Comparison of ENCODE assay signal across 21 cellular contexts in genomic region chr3:99829844-99830243, GRCh38. TPM values are rescaled to one million over a fixed set of nuclear protein-coding genes. Genes with fewer than 3 reads are reported as not detected.
DNase-seq lines count a peak whose midpoint lies in the region; ATAC-seq, FAIRE-seq and TF ChIP-seq lines count a peak whose summit lies in the region.
"Had no signal": no experiment of that assay in that cellular context is flagged by ENCODE, and none has a peak within 500 bp of the region (broad histone marks: within the 10 kb centered on the region; RNA-seq: fewer than 3 reads in every experiment).

No MANE protein-coding gene starts in this region.

- H2AFZ ChIP-seq in IMR-90 (replicated peaks; ENCODE audit: low read length, poor library complexity) = no peak overlapping the region
- no peak overlapping the region for H2AFZ ChIP-seq in K562 (ENCODE audit: low read depth, low read length)
- no peak overlapping the region for H2AFZ ChIP-seq in Karpas-422 (ENCODE audit: low read length)

- DNase-seq in A549 (ENCODE audit: low read depth in 1 of 2, low spot score in 1 of 2) (no peak), IMR-90 (no peak), K562 (ENCODE audit: extremely low read depth in 1 of 4, low spot score in 3 of 4) (no peak), NCI-H2171 (lab: John Stamatoyannopoulos, UW) (no peak), inferior parietal cortex (ENCODE audit: extremely low spot score) (no peak), Karpas-422 (no peak)
- DNase-seq: 8988T; AML-193; Caco-2; Calu3; CD4-positive, alpha-beta T cell; CD8-positive, alpha-beta T cell; DMS79 treated with DMSO at 0.1 percent for 48 hours; GF-D8 had no signal

- H2AK5ac ChIP-seq in IMR-90 (ENCODE audit: low read depth, low read length) = no peak overlapping the region

- BruUV-seq in IMR-90 (replicated peaks; lab: Mats Ljungman, UMichigan) = no TSS peak
- BruUV-seq in K562 (replicated peaks; lab: Mats Ljungman, UMichigan) = no TSS peak

- CTCF ChIA-PET in A549 (lab: Yijun Ruan, JAX) = interaction anchor here (1.0 to 8.4 kb wide), 4 partner anchors 9 to 437 kb away, joined by 3 to 118 read pairs (median 8); no protein-coding TSS in a partner anchor
- CTCF ChIA-PET in IMR-90 (lab: Yijun Ruan, JAX) = no interaction called here
- CTCF ChIA-PET in K562 (lab: Yijun Ruan, JAX; ENCODE audit: low intra/inter-chr PET ratio) = no interaction called here

- FAIRE-seq in A549 (lab: Jason Lieb, UNC) = no peak
- no peak for FAIRE-seq in K562 (lab: Jason Lieb, UNC)
- FAIRE-seq: A204.1, D721Med, G401.6, GM12891, GM19239 had no signal

- POLR2A ChIA-PET in A549 (lab: Yijun Ruan, JAX) (no interaction called here), IMR-90 (lab: Charles Lee; ENCODE audit: unreplicated experiment) (no interaction called here), K562 (lab: Yijun Ruan, JAX) (no interaction called here)

- no peak overlapping the region for H2BK20ac ChIP-seq in IMR-90 (ENCODE audit: low read depth, low read length)

- WGBS in A549 (ENCODE audit: missing lambda C conversion rate) = 85% methylated on average over 3 of the region's 3 CpGs
- WGBS in IMR-90 (ENCODE audit: extremely low coverage in 2 of 2, insufficient read length in 1 of 2), 2 experiments = no CpG with 5 or more reads among the region's 3 CpGs
- 83% methylated on average over 3 of the region's 3 CpGs for WGBS in K562 (ENCODE audit: insufficient coverage, low coverage, missing lambda C conversion rate)

- no peak for TF ChIP-seq RAD21 in A549 (conservative IDR thresholded peaks at IDR 0.05 in 1 of 2, IDR thresholded peaks at IDR 0.05 in 1 of 2)
- no peak for TF ChIP-seq RAD21 in IMR-90 (IDR thresholded peaks at IDR 0.05; ENCODE audit: low read length)
- no peak for TF ChIP-seq RAD21 in K562 (CRISPR knock-in tag; conservative IDR thresholded peaks at IDR 0.05 in 1 of 2, IDR thresholded peaks at IDR 0.05 in 1 of 2)

- H3K4me3 ChIP-seq in A549 (no peak overlapping the region), IMR-90 (ENCODE audit: insufficient read depth, low read depth, low read length) (no peak overlapping the region), K562 (no peak overlapping the region), Karpas-422 (ENCODE audit: low read length) (no peak overlapping the region)
- H3K4me3 ChIP-seq: BLaER1 treated with 17β-estradiol and CSF1 and Interleukin-3, amounts not matched to agents 10 nM and 100 nM had no signal

- TF ChIP-seq CTCF in A549 (IDR thresholded peaks at IDR 0.05) (no peak), IMR-90 (conservative IDR thresholded peaks at IDR 0.05; ENCODE audit: low read depth, low read length) (no peak), K562 (IDR thresholded peaks at IDR 0.05 in 2 of 3, conservative IDR thresholded peaks at IDR 0.05 in 1 of 3; ENCODE audit: insufficient read depth in 2 of 3, low read depth in 1 of 3, low read length in 3 of 3) (no peak)

- no peak overlapping the region for H2BK15ac ChIP-seq in IMR-90 (ENCODE audit: low read depth, low read length)

- no peak overlapping the region for H4K5ac ChIP-seq in IMR-90 (ENCODE audit: low read depth, low read length)

- no peak overlapping the region for H3K23ac ChIP-seq in IMR-90 (ENCODE audit: low read depth, low read length)

- H3K4me2 ChIP-seq in A549 (no peak overlapping the region), IMR-90 (ENCODE audit: low read depth, low read length) (no peak overlapping the region), K562 (ENCODE audit: insufficient read depth, low read length) (no peak overlapping the region), Karpas-422 (ENCODE audit: low read depth, low read length, poor library complexity, severe bottlenecking) (no peak overlapping the region)
- H3K4me2 ChIP-seq: BLaER1 treated with 17β-estradiol and CSF1 and Interleukin-3, amounts not matched to agents 10 nM and 100 nM had no signal

- peaks cover 15 to 29% of the 10 kb centered on the region in 2 experiments for H3K79me1 ChIP-seq in IMR-90 (ENCODE audit: low read depth in 1 of 2, low read length in 2 of 2)

- H3K9ac ChIP-seq in IMR-90 (ENCODE audit: low read depth, low read length) = no peak overlapping the region
- no peak overlapping the region for H3K9ac ChIP-seq in K562 (ENCODE audit: insufficient read depth in 1 of 2, low read depth in 2 of 2, low read length in 2 of 2)
- no peak overlapping the region for H3K9ac ChIP-seq in Karpas-422 (ENCODE audit: low read length)
- H3K9ac ChIP-seq: BLaER1 treated with 17β-estradiol and CSF1 and Interleukin-3, amounts not matched to agents 10 nM and 100 nM had no signal

- ATAC-seq in A549 = no peak
- no peak for ATAC-seq in IMR-90 (ENCODE audit: low read depth)
- ATAC-seq in K562 = no peak
- ATAC-seq: CD8-positive, alpha-beta T cell had no signal

- no peak overlapping the region for H4K8ac ChIP-seq in IMR-90 (ENCODE audit: low read depth in 2 of 2, low read length in 2 of 2)

- H3K9me3 ChIP-seq in A549 (no peaks in the 10 kb centered on the region), IMR-90 (ENCODE audit: control insufficient read depth, insufficient read depth, low read length) (no peaks in the 10 kb centered on the region), K562 (replicated peaks; ENCODE audit: control insufficient read depth, insufficient read depth, low read depth, low read length) (no peaks in the 10 kb centered on the region), Karpas-422 (ENCODE audit: low read length) (no peaks in the 10 kb centered on the region)
- H3K9me3 ChIP-seq: BLaER1 treated with 17β-estradiol and CSF1 and Interleukin-3, amounts not matched to agents 10 nM and 100 nM; Caco-2 had no signal

- H3K9me1 ChIP-seq in IMR-90 (ENCODE audit: insufficient read depth, low read length) (peaks cover 5% of the 10 kb centered on the region; the same call in 1 of the 2 replicates), K562 (ENCODE audit: control insufficient read depth, insufficient read depth, low read length) (no peaks in the 10 kb centered on the region)

- H4K91ac ChIP-seq in IMR-90 (ENCODE audit: insufficient read depth, low read depth, low read length) = no peak overlapping the region

- H3K4ac ChIP-seq in IMR-90 (ENCODE audit: low read depth, low read length) = no peak overlapping the region

- H3K9me2 ChIP-seq in Karpas-422 (replicated peaks; ENCODE audit: insufficient read depth, low read length) = no peaks in the 10 kb centered on the region

- H2BK120ac ChIP-seq in IMR-90 (ENCODE audit: low read depth, low read length) = no peak overlapping the region

- intact Hi-C loops in IMR-90 (cut with micrococcal nuclease) (loop anchor here (10.0 kb wide), 1 partner anchor 555 kb away; no protein-coding TSS in a partner anchor), K562 (cut with micrococcal nuclease) (no loop called here)

- no peak overlapping the region for H2AK9ac ChIP-seq in IMR-90 (replicated peaks; ENCODE audit: low read depth, low read length, poor library complexity)

- TF ChIP-seq EP300 in A549 (IDR thresholded peaks at IDR 0.05) (no peak), K562 (IDR thresholded peaks at IDR 0.05; ENCODE audit: low read length) (no peak)

- H3K18ac ChIP-seq in IMR-90 (ENCODE audit: low read depth, low read length) = no peak overlapping the region

- H3K56ac ChIP-seq in IMR-90 (ENCODE audit: extremely low read depth, insufficient read depth, low read length) = no peak overlapping the region

- no peak overlapping the region for H3K14ac ChIP-seq in IMR-90 (replicated peaks; ENCODE audit: low read depth, low read length)

- H3K4me1 ChIP-seq in A549 = peaks cover 9% of the 10 kb centered on the region
- peaks cover 2% of the 10 kb centered on the region; the same call in 1 of the 2 replicates for H3K4me1 ChIP-seq in IMR-90 (ENCODE audit: control insufficient read depth, insufficient read depth, low read length)
- no peaks in the 10 kb centered on the region; a peak in 2 of 5 replicates for H3K4me1 ChIP-seq in K562 (replicated peaks in 1 of 2; ENCODE audit: control insufficient read depth in 2 of 2, insufficient read depth in 2 of 2, low read length in 2 of 2)
- 0 out of 2 replicates have a peak, but pooled peaks cover 2% of the 10 kb centered on the region for H3K4me1 ChIP-seq in Karpas-422 (ENCODE audit: low read length)
- H3K4me1 ChIP-seq: Caco-2 had no signal

- H4K20me1 ChIP-seq in IMR-90 (ENCODE audit: insufficient read depth, low read length) (no peaks in the 10 kb centered on the region), K562 (replicated peaks; ENCODE audit: control insufficient read depth, insufficient read depth, low read length) (peaks cover 6% of the 10 kb centered on the region; the same call in 1 of the 2 replicates), Karpas-422 (ENCODE audit: insufficient read depth, low read depth, low read length) (peaks cover 65% of the 10 kb centered on the region)

- H2BK5ac ChIP-seq in IMR-90 (ENCODE audit: low read depth, low read length, poor library complexity, severe bottlenecking) = no peak overlapping the region

- H3K27me3 ChIP-seq in IMR-90 (ENCODE audit: control insufficient read depth, insufficient read depth, low read length) (no peaks in the 10 kb centered on the region), K562 (ENCODE audit: control insufficient read depth in 2 of 2, insufficient read depth in 2 of 2, low read length in 2 of 2) (no peaks in the 10 kb centered on the region), Karpas-422 (ENCODE audit: low read length) (no peaks in the 10 kb centered on the region)
- H3K27me3 ChIP-seq: BLaER1 treated with 17β-estradiol and CSF1 and Interleukin-3, amounts not matched to agents 10 nM and 100 nM had no signal

- in situ Hi-C loops in IMR-90 (cut with MboI; ENCODE audit: low sequenced_read_pairs) = loop anchor here (10.0 to 25.0 kb wide), 2 partner anchors 765 to 907 kb away; no protein-coding TSS in a partner anchor
- in situ Hi-C loops in K562 (cut with MboI) = loop anchor here (5.0 to 25.0 kb wide), 3 partner anchors 232 to 782 kb away; partner anchors contain the start of gene ADGRG7

- H3K27ac ChIP-seq in A549 (no peak overlapping the region), IMR-90 (ENCODE audit: insufficient read depth, low read length) (no peak overlapping the region), K562 (ENCODE audit: extremely low read depth, low read depth, low read length) (no peak overlapping the region), Karpas-422 (ENCODE audit: low read length) (no peak overlapping the region)
- H3K27ac ChIP-seq: BLaER1 treated with 17β-estradiol and CSF1 and Interleukin-3, amounts not matched to agents 10 nM and 100 nM; C4-2B had no signal

- H3K79me2 ChIP-seq in K562 (ENCODE audit: control insufficient read depth, insufficient read depth, low read length) (peaks cover 87% of the 10 kb centered on the region), Karpas-422 (ENCODE audit: low read length) (peaks cover 47% of the 10 kb centered on the region)

- H3K36me3 ChIP-seq in IMR-90 (ENCODE audit: control insufficient read depth, insufficient read depth, low read length) (no peaks in the 10 kb centered on the region), K562 (ENCODE audit: control insufficient read depth, insufficient read depth, low read length) (peaks cover 2% of the 10 kb centered on the region; the same call in 1 of the 3 replicates), Karpas-422 (ENCODE audit: insufficient read depth, low read length) (no peaks in the 10 kb centered on the region)

- TF ChIP-seq POLR2A in A549 (IDR thresholded peaks at IDR 0.05; ENCODE audit: low read length) (no peak), IMR-90 (IDR thresholded peaks at IDR 0.05; ENCODE audit: low read depth, low read length) (no peak), K562 (conservative IDR thresholded peaks at IDR 0.05) (no peak)

- dilution Hi-C loops in IMR-90 (cut with HindIII; ENCODE audit: low sequenced_read_pairs, unreplicated experiment) = no loop called here

RNA-seq across cellular contexts. Expression of gene CMSS1, which starts 12.2 kb away (rescaled TPM):
- polyA plus RNA-seq in A549 (2011; rRNA removed) (48.1 and 62.9 TPM in 2 replicates), A549 (2017; fragmentation: RNase III; extraction: RNeasy Plus Mini Kit Qiagen cat#74134 plus additional on column Dnase treatment) (61.1 to 66.6 TPM (median 64.7 TPM) in 3 replicates), IMR-90 (2012; rRNA removed) (10.0 and 12.5 TPM in 2 replicates), K562 (2011; rRNA removed) (40.2 and 56.1 TPM in 2 replicates), K562 (2014; fragmentation: Illumina TruSeq; extraction: Trizol) (58.4 and 72.3 TPM in 2 replicates), K562 (2014; fragmentation: Nextera tagmentation; extraction: Ambion mirVana) (100 to 1,000 TPM in 1 of 2 experiments, 10 to 100 TPM in 1; 73.0 to 109 TPM), K562 (2014; rRNA removed) (50.6 and 63.8 TPM in 2 replicates)
- polyA plus RNA-seq in A549 (2012; cell fraction: cytosol; rRNA removed) = 11.5 and 13.7 TPM in 2 replicates
- polyA plus RNA-seq in A549 (2012; cell fraction: nucleus; rRNA removed) = 3.6 and 9.7 TPM in 2 replicates
- polyA minus RNA-seq in A549 (2011; rRNA and poly(A)+ RNA removed) = 9.8 and 12.1 TPM in 2 replicates
- total RNA-seq in IMR-90 (2012; rRNA removed) (13.6 and 18.1 TPM in 2 replicates), K562 (2014; rRNA removed) (39.6 and 46.9 TPM in 2 replicates), K562 (2014; rRNA removed; fragmentation: Illumina TruSeq; extraction: Trizol) (85.3 and 86.3 TPM in 2 replicates), K562 (2015; rRNA removed; fragmentation: Illumina TruSeq; extraction: Trizol) (55.2 and 62.4 TPM in 2 replicates), K562 (2021) (75.7 and 78.7 TPM in 2 replicates)
- polyA plus RNA-seq in IMR-90 (2012; cell fraction: cytosol; rRNA removed) = 2.1 and 2.2 TPM in 2 replicates
- 0.51 and 4.4 TPM in 2 replicates for polyA plus RNA-seq in IMR-90 (2012; cell fraction: nucleus; rRNA removed; ENCODE audit: low replicate concordance)
- total RNA-seq in K562 (2011; cell fraction: chromatin; rRNA removed; ENCODE audit: low replicate concordance) = 6.1 and 22.5 TPM in 2 replicates
- 5.5 and 6.3 TPM in 2 replicates for total RNA-seq in K562 (2011; cell fraction: nucleolus; rRNA removed)
- 17.7 and 42.3 TPM in 2 replicates for total RNA-seq in K562 (2011; cell fraction: nucleoplasm; rRNA removed)
- polyA plus RNA-seq in K562 (2011; cell fraction: cytosol; rRNA removed) = 9.6 and 11.7 TPM in 2 replicates
- 9.8 and 11.2 TPM in 2 replicates for polyA plus RNA-seq in K562 (2011; cell fraction: nucleus; rRNA removed)
- polyA plus RNA-seq in K562 (2012) = 52.3 and 62.0 TPM in 2 replicates
- polyA minus RNA-seq in K562 (2011; rRNA and poly(A)+ RNA removed) = 21.4 and 25.6 TPM in 2 replicates
- 23.0 and 36.2 TPM in 2 replicates for polyA minus RNA-seq in K562 (2011; cell fraction: cytosol; rRNA and poly(A)+ RNA removed)
- polyA minus RNA-seq in K562 (2011; cell fraction: nucleus; rRNA and poly(A)+ RNA removed) = 11.2 and 12.4 TPM in 2 replicates
- 32.6 and 41.6 TPM in 2 replicates for total RNA-seq in Karpas-422 (2014; rRNA removed; shearing (Covaris generic); ENCODE audit: low replicate concordance)

Comparison
In these comparisons a context has a peak if more than half of its experiments do, and no peak if none do; other contexts are left out.
1. Of the 35 proteins assayed by ChIP-seq in both K562 and A549: peak only in K562: none; only in A549: MAFK; in both: none; in neither: 34.